Comparison of ENCODE assay signal across 8 cellular contexts in the genomic region with DNA sequence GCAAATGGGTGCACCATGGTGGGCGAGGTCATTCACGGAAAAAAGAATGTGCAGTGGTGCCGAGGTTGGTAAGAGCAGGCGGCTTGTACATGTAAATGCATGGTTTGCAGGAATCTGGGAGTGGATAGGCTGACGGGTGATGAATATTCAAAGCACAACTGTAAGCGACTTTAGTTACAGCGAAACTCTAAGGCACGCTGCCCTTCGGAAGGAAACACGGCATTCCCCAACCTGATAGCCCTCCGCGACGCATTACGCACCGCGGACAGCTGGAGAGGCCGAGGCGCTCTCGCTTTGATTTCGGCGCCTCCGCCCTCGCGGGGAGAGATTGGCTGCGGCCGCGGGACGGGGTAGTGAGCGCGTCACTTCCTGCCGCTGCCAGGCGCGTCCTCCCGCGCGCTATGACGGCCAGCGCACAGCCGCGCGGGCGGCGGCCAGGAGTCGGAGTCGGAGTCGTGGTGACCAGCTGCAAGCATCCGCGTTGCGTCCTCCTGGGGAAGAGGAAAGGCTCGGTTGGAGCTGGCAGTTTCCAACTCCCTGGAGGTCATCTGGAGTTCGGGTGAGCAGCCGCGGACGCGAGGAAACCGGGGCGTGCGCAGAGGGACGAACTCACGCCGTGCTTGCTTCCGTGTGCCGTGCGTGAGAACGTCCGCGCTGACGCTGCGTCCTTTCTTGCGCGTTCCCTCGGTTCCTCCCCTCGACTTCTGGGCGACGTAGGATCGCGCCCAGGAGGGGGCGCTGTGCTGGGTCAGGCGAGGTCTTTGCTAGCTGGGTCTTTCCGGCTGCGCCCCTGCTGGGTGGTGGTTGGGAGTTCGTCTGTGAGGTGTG. TPM values are rescaled to one million over a fixed set of nuclear protein-coding genes. Genes with fewer than 3 reads are reported as not detected.
DNase-seq lines count a peak whose midpoint lies in the region; ATAC-seq, FAIRE-seq and TF ChIP-seq lines count a peak whose summit lies in the region.

A gene (plus strand): TSS at position 381 of the 828 bp plus-strand sequence. CDS start 21 bp downstream, at position 402.

- no peaks in the 10 kb centered on the region for H3K27me3 ChIP-seq in BE2C
- no peaks in the 10 kb centered on the region for H3K27me3 ChIP-seq in keratinocyte (ENCODE audit: control insufficient read depth, extremely low read depth, insufficient read depth, low read length)

- H3K4me3 ChIP-seq in BE2C (ENCODE audit: low read depth, low read length) (peak within 1 kb of the TSS; percentile 79), keratinocyte (ENCODE audit: control insufficient read depth in 2 of 3, extremely low read depth in 1 of 3, insufficient read depth in 2 of 3, low read depth in 1 of 3, low read length in 3 of 3) (peak within 1 kb of the TSS; percentile 51 to 75 (median 61))

- dilution Hi-C loops in keratinocyte (cut with MboI; ENCODE audit: extremely low pct_ligation_motif_present, low sequenced_read_pairs) = no loop called here

- peak; percentile 94 for ATAC-seq in HG03432 (IDR thresholded peaks at IDR 0.05; ENCODE audit: unreplicated experiment)

- TF ChIP-seq CTCF in BE2C (IDR thresholded peaks at IDR 0.05; ENCODE audit: low read depth, low read length) (peak; percentile 99), keratinocyte (optimal IDR thresholded peaks at IDR 0.05 in 1 of 3, IDR thresholded peaks at IDR 0.05 in 1 of 3, conservative IDR thresholded peaks at IDR 0.05 in 1 of 3; ENCODE audit: extremely low read depth in 1 of 3, insufficient read depth in 2 of 3, low read length in 3 of 3) (peak; percentile 94 to 100 (median 99))

- TF ChIP-seq POLR2A in GM19099 (IDR thresholded peaks at IDR 0.05; ENCODE audit: extremely low read depth, insufficient read length, low read depth) = peak; percentile 99

- peak within 1 kb of the TSS; percentile 90 for H3K9ac ChIP-seq in keratinocyte (ENCODE audit: control insufficient read depth, extremely low read depth, insufficient read depth, low read length)

- H3K9me1 ChIP-seq in keratinocyte (ENCODE audit: control insufficient read depth, extremely low read depth, insufficient read depth, low read length) = no peaks in the 10 kb centered on the region

- peak; percentile 96 for DNase-seq in BE2C
- peak; percentile 91 for DNase-seq in NCI-H460 (ENCODE audit: extremely low read depth, low read depth)
- DNase-seq in activated CD4-positive, CD25-positive, alpha-beta regulatory T cell treated with anti-CD3 and anti-CD28 coated beads, Interleukin-2, amount 50 U/mL, for 72 hours = peak; percentile 96
- DNase-seq in cerebellar nuclear complex (lab: John Stamatoyannopoulos, UW) = peak; percentile 57 to 86
- peak; percentile 75 for DNase-seq in keratinocyte (ENCODE audit: low read depth, low spot score)
- DNase-seq in stimulated activated CD4-positive, alpha-beta T cell treated with anti-CD3 and anti-CD28 coated beads, Interleukin-15, amount 100 ng/mL, for 1 hour (ENCODE audit: low read depth in 1 of 2, low spot score in 1 of 2) = peak; percentile 89 to 90

- no peaks in the 10 kb centered on the region for H3K4me1 ChIP-seq in BE2C
- peaks cover 21% of the 10 kb centered on the region for H3K4me1 ChIP-seq in keratinocyte (ENCODE audit: control insufficient read depth, extremely low read depth, insufficient read depth, low read length)

- H3K9me3 ChIP-seq in BE2C (no peaks in the 10 kb centered on the region), keratinocyte (ENCODE audit: control insufficient read depth, low read depth, low read length) (no peaks in the 10 kb centered on the region)

- peaks cover 25% of the 10 kb centered on the region for H3K79me2 ChIP-seq in keratinocyte (ENCODE audit: control insufficient read depth, insufficient read depth, low read length)

- H3K36me3 ChIP-seq in BE2C (peaks cover 16% of the 10 kb centered on the region), keratinocyte (ENCODE audit: control insufficient read depth in 2 of 2, extremely low read depth in 1 of 2, insufficient read depth in 2 of 2, low read length in 2 of 2) (peaks cover 3 to 11% of the 10 kb centered on the region in 2 experiments)

- H3K4me2 ChIP-seq in keratinocyte (ENCODE audit: control insufficient read depth, extremely low read depth, insufficient read depth, low read depth, low read length) = peak within 1 kb of the TSS; percentile 87

- peak; percentile 89 for FAIRE-seq in keratinocyte (lab: Jason Lieb, UNC)

- peak within 1 kb of the TSS; percentile 95 for H3K27ac ChIP-seq in keratinocyte (ENCODE audit: control insufficient read depth, insufficient read depth, low read length)

- H2AFZ ChIP-seq in keratinocyte (ENCODE audit: control insufficient read depth, low read length) = peak within 1 kb of the TSS; percentile 96

- H4K20me1 ChIP-seq in keratinocyte (ENCODE audit: control insufficient read depth, extremely low read depth, insufficient read depth, low read length) = no peaks in the 10 kb centered on the region

RNA-seq across cellular contexts. Expression of the gene that starts here (rescaled TPM):
- polyA plus RNA-seq in BE2C (2012; ENCODE audit: insufficient read depth, insufficient read length, low read depth) = 12.8 TPM
- total RNA-seq in NCI-H460 (2014; rRNA removed; shearing (Covaris generic)) = 21.9 and 25.9 TPM in 2 replicates
- polyA plus RNA-seq in NCI-H460 (2014; cell fraction: nucleus; rRNA removed) = 17.2 and 25.3 TPM in 2 replicates
- polyA plus RNA-seq in keratinocyte = 19.4 to 41.1 TPM (median 24.5 TPM) in 3 replicates
- polyA plus RNA-seq in keratinocyte (2011; ENCODE audit: low read depth) = 3.5 TPM
- 16.5 and 27.2 TPM in 2 replicates for polyA plus RNA-seq in keratinocyte (2011; cell fraction: cytosol; rRNA removed)
- 7.7 and 8.0 TPM in 2 replicates for polyA plus RNA-seq in keratinocyte (2011; cell fraction: nucleus; rRNA removed)
- 11.5 and 26.1 TPM in 2 replicates for polyA plus RNA-seq in keratinocyte (2012; ENCODE audit: low replicate concordance)
- polyA minus RNA-seq in keratinocyte = 3.4 to 8.5 TPM (median 7.7 TPM) in 3 replicates
- 9.8 TPM for polyA minus RNA-seq in keratinocyte (2011; cell fraction: cytosol; rRNA and poly(A)+ RNA removed)
- polyA minus RNA-seq in keratinocyte (2011; cell fraction: nucleus; rRNA and poly(A)+ RNA removed) = 2.3 and 3.5 TPM in 2 replicates

Comparison
In these comparisons a context has a peak if more than half of its experiments do, and no peak if none do; other contexts are left out.
1. Peak in every context shown above with its lines: DNase-seq, ATAC-seq, H3K4me3 ChIP-seq and H3K27ac ChIP-seq.